In the genomic region with DNA sequence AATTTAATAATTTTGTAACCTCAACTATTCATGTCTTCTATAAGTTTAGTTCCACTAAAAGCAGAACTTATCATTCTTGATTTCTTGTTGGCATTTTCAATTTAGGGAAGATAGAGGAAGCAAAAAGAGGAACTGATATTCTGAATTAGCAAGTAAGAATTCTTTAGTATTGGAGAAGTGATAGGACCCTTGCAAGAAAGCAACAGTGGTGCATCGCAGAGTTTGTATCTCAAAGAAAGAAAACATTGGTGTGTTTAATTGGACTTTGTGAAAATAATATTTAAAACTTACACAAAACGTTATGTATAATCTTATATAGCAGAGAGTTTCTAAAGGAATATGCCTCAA, we compare ENCODE assay signal across 11 cellular contexts. TPM values are rescaled to one million over a fixed set of nuclear protein-coding genes. Genes with fewer than 3 reads are reported as not detected.
DNase-seq lines count a peak whose midpoint lies in the region; ATAC-seq and TF ChIP-seq lines count a peak whose summit lies in the region.
"Had no signal": no experiment of that assay in that cellular context is flagged by ENCODE, and none has a peak within 500 bp of the region (broad histone marks: within the 10 kb centered on the region; RNA-seq: fewer than 3 reads in every experiment).

No MANE protein-coding gene starts in this region.

- H3K79me2 ChIP-seq in H9 (ENCODE audit: insufficient read depth, low read length): no peaks in the 10 kb centered on the region

- TF ChIP-seq CTCF in H9 (conservative IDR thresholded peaks at IDR 0.05): no peak
- no peak for TF ChIP-seq CTCF in CD4-positive, alpha-beta T cell (IDR thresholded peaks at IDR 0.05)

- CTCF ChIA-PET in CD4-positive, alpha-beta T cell (lab: Charles Lee): no interaction called here

- no peak overlapping the region for H4K5ac ChIP-seq in H9 (ENCODE audit: insufficient read length, low read depth, low read length)

- H2BK12ac ChIP-seq in H9 (ENCODE audit: insufficient read length, low read depth, low read length): no peak overlapping the region

- no peak overlapping the region for H3K18ac ChIP-seq in H9 (ENCODE audit: insufficient read length, low read depth, low read length)

- H3K23ac ChIP-seq in H9 (ENCODE audit: insufficient read length, low read depth, low read length): no peak overlapping the region

- H2BK120ac ChIP-seq in H9 (ENCODE audit: low read depth, low read length, poor library complexity, severe bottlenecking): no peak overlapping the region

- no peak overlapping the region for H2BK20ac ChIP-seq in H9 (ENCODE audit: low read depth, low read length, poor library complexity, severe bottlenecking)

- no peak overlapping the region for H2BK5ac ChIP-seq in H9 (ENCODE audit: insufficient read length, low read length)

- H3K27ac Mint-ChIP-seq in H9: no peak overlapping the region
- H3K27ac Mint-ChIP-seq in CD4-positive, alpha-beta T cell: no peak overlapping the region
- H3K27ac Mint-ChIP-seq: activated CD4-positive, alpha-beta memory T cell treated with anti-CD3 and anti-CD28 coated beads for 36 hours had no signal

- H3K14ac ChIP-seq in H9 (ENCODE audit: insufficient read depth, low read length): no peak overlapping the region

- peaks cover 10 to 70% (median 22%) of the 10 kb centered on the region in 10 experiments; a peak in 18 of 20 replicates for H3K4me1 ChIP-seq in BLaER1 treated with 17β-estradiol and CSF1 and Interleukin-3, amounts not matched to agents 10 nM and 100 nM
- H3K4me1 ChIP-seq in H9 (ENCODE audit: insufficient read depth, low read length): no peaks in the 10 kb centered on the region

- H2AFZ ChIP-seq in H9 (ENCODE audit: low read length): no peak overlapping the region

- H3K4ac ChIP-seq in H9 (ENCODE audit: low read depth, low read length): no peak overlapping the region

- H3K79me1 ChIP-seq in H9 (ENCODE audit: insufficient read depth, low read depth, low read length, poor library complexity, severe bottlenecking): no peaks in the 10 kb centered on the region

- ATAC-seq in GM21390 (IDR thresholded peaks at IDR 0.05; ENCODE audit: unreplicated experiment) (peak; percentile 68), HG03159 (IDR thresholded peaks at IDR 0.05; ENCODE audit: unreplicated experiment) (peak; percentile 69)
- ATAC-seq in CD4-positive, alpha-beta T cell (ENCODE audit: poor library complexity): no peak
- ATAC-seq: Right ventricle myocardium inferior had no signal

- intact Hi-C loops in cardiac septum (cut with DNase I): no loop called here
- intact Hi-C loops in CD4-positive, alpha-beta T cell (cut with DNase I, micrococcal nuclease): no loop called here

- H3K9ac ChIP-seq in BLaER1 treated with 17β-estradiol and CSF1 and Interleukin-3, amounts not matched to agents 10 nM and 100 nM: peak overlapping the region in 1 of 11 experiments; percentile 25; a peak in 1 of 22 replicates
- no peak overlapping the region for H3K9ac ChIP-seq in H9 (ENCODE audit: extremely low read depth, insufficient read length, low read length)

- no CpG with 5 or more reads among the region's 2 CpGs for WGBS in H9 (ENCODE audit: extremely low coverage, insufficient read length, low lambda C conversion rate)

- peaks cover 0 to 44% (median 0%) of the 10 kb centered on the region in 11 experiments; a peak in 2 of 22 replicates for H4K20me1 ChIP-seq in BLaER1 treated with 17β-estradiol and CSF1 and Interleukin-3, amounts not matched to agents 10 nM and 100 nM
- H4K20me1 ChIP-seq in H9 (ENCODE audit: control insufficient read depth, insufficient read depth, insufficient read length): no peaks in the 10 kb centered on the region

- no peak overlapping the region for H4K91ac ChIP-seq in H9 (ENCODE audit: insufficient read length, low read depth, low read length)

- H4K8ac ChIP-seq in H9 (replicated peaks; ENCODE audit: insufficient read length, low read depth, low read length): no peak overlapping the region

- H3K27me3 ChIP-seq in BLaER1 treated with 17β-estradiol and CSF1 and Interleukin-3, amounts not matched to agents 10 nM and 100 nM: no peaks in the 10 kb centered on the region
- H3K27me3 ChIP-seq in H9 (ENCODE audit: insufficient read depth, low read length): no peaks in the 10 kb centered on the region
- no peaks in the 10 kb centered on the region for H3K27me3 ChIP-seq in CD4-positive, alpha-beta T cell (ENCODE audit: control insufficient read depth, insufficient read depth, low read length)

- H2BK15ac ChIP-seq in H9 (ENCODE audit: low read depth, low read length): no peak overlapping the region

- peak overlapping the region in 5 of 11 experiments; percentile 44 to 78 (median 48); a peak in 9 of 22 replicates for H3K27ac ChIP-seq in BLaER1 treated with 17β-estradiol and CSF1 and Interleukin-3, amounts not matched to agents 10 nM and 100 nM
- H3K27ac ChIP-seq in H9 (ENCODE audit: insufficient read length, low read depth, low read length): no peak overlapping the region
- H3K27ac ChIP-seq in CD4-positive, alpha-beta T cell (ENCODE audit: low read depth, low read length): no peak overlapping the region

- no peaks in the 10 kb centered on the region for H3K9me3 Mint-ChIP-seq in H9
- no peaks in the 10 kb centered on the region for H3K9me3 Mint-ChIP-seq in CD4-positive, alpha-beta T cell
- H3K9me3 Mint-ChIP-seq: activated CD4-positive, alpha-beta memory T cell treated with anti-CD3 and anti-CD28 coated beads for 36 hours had no signal

- H3K4me3 ChIP-seq in BLaER1 treated with 17β-estradiol and CSF1 and Interleukin-3, amounts not matched to agents 10 nM and 100 nM: no peak overlapping the region

- DNase-seq in SKM-1 (lab: John Stamatoyannopoulos, UW; ENCODE audit: unreplicated experiment) (peak; percentile 68), cardiac septum (ENCODE audit: low spot score) (no peak), NCI-H1092 (lab: John Stamatoyannopoulos, UW) (no peak), H9 (no peak)
- DNase-seq in CD4-positive, alpha-beta T cell: no peak
- DNase-seq: activated CD4-positive, alpha-beta memory T cell treated with anti-CD3 and anti-CD28 coated beads for 36 hours; NCI-H1105 had no signal

- H2AK5ac ChIP-seq in H9 (ENCODE audit: insufficient read length, low read length): no peak overlapping the region

- POLR2A ChIA-PET in CD4-positive, alpha-beta T cell (lab: Charles Lee): no interaction called here

- H3T11ph ChIP-seq in H9 (ENCODE audit: low read length): no peak overlapping the region

- H3K36me3 Mint-ChIP-seq in H9 (ENCODE audit: insufficient read depth in 1 of 3, low read depth in 3 of 3): peaks cover 0 to 19% (median 10%) of the 10 kb centered on the region in 3 experiments; a peak in 4 of 7 replicates
- peaks cover 66% of the 10 kb centered on the region for H3K36me3 Mint-ChIP-seq in CD4-positive, alpha-beta T cell (ENCODE audit: low read depth)

- no peaks in the 10 kb centered on the region for H3K27me3 Mint-ChIP-seq in H9 (ENCODE audit: low read depth)
- H3K27me3 Mint-ChIP-seq in CD4-positive, alpha-beta T cell: no peaks in the 10 kb centered on the region
- H3K27me3 Mint-ChIP-seq: activated CD4-positive, alpha-beta memory T cell treated with anti-CD3 and anti-CD28 coated beads for 36 hours had no signal

- no peaks in the 10 kb centered on the region for H3K23me2 ChIP-seq in H9 (ENCODE audit: insufficient read length, low read depth, low read length, poor library complexity, severe bottlenecking)

- no peak overlapping the region for H3K4me3 Mint-ChIP-seq in H9
- no peak overlapping the region for H3K4me3 Mint-ChIP-seq in CD4-positive, alpha-beta T cell
- H3K4me3 Mint-ChIP-seq: activated CD4-positive, alpha-beta memory T cell treated with anti-CD3 and anti-CD28 coated beads for 36 hours had no signal

- peaks cover 32 to 89% (median 61%) of the 10 kb centered on the region in 11 experiments for H3K36me3 ChIP-seq in BLaER1 treated with 17β-estradiol and CSF1 and Interleukin-3, amounts not matched to agents 10 nM and 100 nM

- no peaks in the 10 kb centered on the region for H3K4me1 Mint-ChIP-seq in H9
- H3K4me1 Mint-ChIP-seq in CD4-positive, alpha-beta T cell (ENCODE audit: low read depth): no peaks in the 10 kb centered on the region

- no peaks in the 10 kb centered on the region for H3K9me3 ChIP-seq in BLaER1 treated with 17β-estradiol and CSF1 and Interleukin-3, amounts not matched to agents 10 nM and 100 nM (replicated peaks in 1 of 11)
- no peaks in the 10 kb centered on the region for H3K9me3 ChIP-seq in H9 (ENCODE audit: control insufficient read depth, low read depth, low read length)
- H3K9me3 ChIP-seq in CD4-positive, alpha-beta T cell (ENCODE audit: control insufficient read depth, low read length): no peaks in the 10 kb centered on the region

- H3K4me2 ChIP-seq in BLaER1 treated with 17β-estradiol and CSF1 and Interleukin-3, amounts not matched to agents 10 nM and 100 nM: peak overlapping the region in 6 of 11 experiments; percentile 9 to 80 (median 64); a peak in 12 of 22 replicates
- no peak overlapping the region for H3K4me2 ChIP-seq in H9 (ENCODE audit: insufficient read depth, insufficient read length, low read length)

- H3K56ac ChIP-seq in H9 (ENCODE audit: insufficient read length, low read depth, low read length): no peak overlapping the region

RNA-seq across cellular contexts. Expression of gene TNFRSF11A, which starts 36.5 kb away (rescaled TPM):
- total RNA-seq in cardiac septum (1.0 TPM), H9 (2021) (7.8 and 8.1 TPM in 2 replicates)
- total RNA-seq in CD4-positive, alpha-beta T cell: 1 to 10 TPM; 1.7 TPM
